In the genomic region with DNA sequence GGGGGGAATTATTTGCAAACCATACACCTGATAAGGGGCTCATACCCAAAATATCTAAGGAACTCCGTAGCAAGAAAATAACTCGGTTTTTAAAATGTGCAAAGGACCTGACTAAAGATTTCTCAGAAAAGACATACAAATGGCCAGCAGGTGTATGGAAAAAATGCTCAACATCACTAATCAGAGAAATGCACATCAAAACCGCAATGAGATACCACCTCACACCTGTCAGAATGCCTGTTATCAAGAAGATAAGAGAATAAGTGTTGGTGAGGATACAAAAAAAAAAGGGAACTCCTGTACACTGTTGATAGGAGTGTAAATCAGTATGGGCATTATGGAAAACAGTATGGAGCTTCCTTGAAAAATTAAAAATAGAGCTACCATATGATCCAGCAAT, we compare ENCODE assay signal across 1 cellular context.
A peak's percentile ranks its signal among the peaks of the same experiment; 100 is the strongest.
TF ChIP-seq lines count a peak whose summit lies in the region.

No MANE protein-coding gene starts in this region.

TF ChIP-seq in GM12878, 131 proteins besides CTCF, POLR2A, EP300 and RAD21:
- peak; percentile 30; the same call in 1 of the 2 replicates for TF ChIP-seq RUNX3 (IDR thresholded peaks at IDR 0.05; ENCODE audit: low read length)
- TF ChIP-seq, protein P1, sequence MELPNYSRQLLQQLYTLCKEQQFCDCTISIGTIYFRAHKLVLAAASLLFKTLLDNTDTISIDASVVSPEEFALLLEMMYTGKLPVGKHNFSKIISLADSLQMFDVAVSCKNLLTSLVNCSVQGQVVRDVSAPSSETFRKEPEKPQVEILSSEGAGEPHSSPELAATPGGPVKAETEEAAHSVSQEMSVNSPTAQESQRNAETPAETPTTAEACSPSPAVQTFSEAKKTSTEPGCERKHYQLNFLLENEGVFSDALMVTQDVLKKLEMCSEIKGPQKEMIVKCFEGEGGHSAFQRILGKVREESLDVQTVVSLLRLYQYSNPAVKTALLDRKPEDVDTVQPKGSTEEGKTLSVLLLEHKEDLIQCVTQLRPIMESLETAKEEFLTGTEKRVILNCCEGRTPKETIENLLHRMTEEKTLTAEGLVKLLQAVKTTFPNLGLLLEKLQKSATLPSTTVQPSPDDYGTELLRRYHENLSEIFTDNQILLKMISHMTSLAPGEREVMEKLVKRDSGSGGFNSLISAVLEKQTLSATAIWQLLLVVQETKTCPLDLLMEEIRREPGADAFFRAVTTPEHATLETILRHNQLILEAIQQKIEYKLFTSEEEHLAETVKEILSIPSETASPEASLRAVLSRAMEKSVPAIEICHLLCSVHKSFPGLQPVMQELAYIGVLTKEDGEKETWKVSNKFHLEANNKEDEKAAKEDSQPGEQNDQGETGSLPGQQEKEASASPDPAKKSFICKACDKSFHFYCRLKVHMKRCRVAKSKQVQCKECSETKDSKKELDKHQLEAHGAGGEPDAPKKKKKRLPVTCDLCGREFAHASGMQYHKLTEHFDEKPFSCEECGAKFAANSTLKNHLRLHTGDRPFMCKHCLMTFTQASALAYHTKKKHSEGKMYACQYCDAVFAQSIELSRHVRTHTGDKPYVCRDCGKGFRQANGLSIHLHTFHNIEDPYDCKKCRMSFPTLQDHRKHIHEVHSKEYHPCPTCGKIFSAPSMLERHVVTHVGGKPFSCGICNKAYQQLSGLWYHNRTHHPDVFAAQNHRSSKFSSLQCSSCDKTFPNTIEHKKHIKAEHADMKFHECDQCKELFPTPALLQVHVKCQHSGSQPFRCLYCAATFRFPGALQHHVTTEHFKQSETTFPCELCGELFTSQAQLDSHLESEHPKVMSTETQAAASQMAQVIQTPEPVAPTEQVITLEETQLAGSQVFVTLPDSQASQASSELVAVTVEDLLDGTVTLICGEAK (IDR thresholded peaks at IDR 0.05; ENCODE audit: borderline replicate concordance): no peak
TF ChIP-seq in GM12878: peak in this region for 1.
